Comparison of ENCODE assay signal across 18 cellular contexts in the genomic region with DNA sequence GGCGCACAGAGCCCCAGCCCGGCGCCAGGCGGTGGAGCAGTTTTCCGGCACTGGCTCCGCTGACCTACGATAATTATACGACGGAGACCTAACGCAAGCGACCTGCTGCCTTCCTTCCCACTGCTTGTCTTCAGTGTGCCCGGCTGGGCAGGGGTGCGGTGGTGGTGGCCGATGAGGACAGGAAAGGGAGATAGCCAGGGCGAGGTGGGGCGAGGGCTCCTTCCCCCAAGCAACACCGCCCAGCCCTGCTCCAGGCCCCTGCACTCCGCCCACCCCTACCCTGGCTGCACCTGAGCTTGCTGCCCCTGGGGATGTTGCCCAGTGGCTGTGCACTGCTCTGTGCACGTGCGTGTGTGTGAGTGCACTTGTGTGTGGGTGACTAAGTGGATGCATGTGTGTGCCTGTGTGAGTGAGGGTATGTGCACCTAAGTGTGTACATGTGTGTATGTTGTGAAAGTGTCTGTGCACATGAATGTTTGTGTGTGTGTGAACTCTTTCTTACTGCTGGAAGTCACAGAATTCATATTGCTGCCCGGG.
"Had no signal": no experiment of that assay in that cellular context is flagged by ENCODE, and none has a peak within 500 bp of the region (broad histone marks: within the 10 kb centered on the region; RNA-seq: fewer than 3 reads in every experiment).

No MANE protein-coding gene starts in this region.

- H3K27me3 ChIP-seq: esophagus muscularis mucosa, gastroesophageal sphincter, heart left ventricle, thyroid gland had no signal

- ATAC-seq: activated CD4-positive, CD25-positive, alpha-beta regulatory T cell treated with anti-CD3 and anti-CD28 coated beads, Interleukin-2, amount 50 U/mL, for 24 hours; gastroesophageal sphincter; stimulated activated naive B cell treated with anti-CD40 and anti-IgM and Interleukin-4, amounts not matched to agents 10 μg/mL and 1 μg/mL and 100 μg/mL, for 72 hours had no signal

- DNase-seq: activated CD4-positive, alpha-beta T cell treated with anti-CD3 and anti-CD28 coated beads, Interleukin-2, amount 50 U/mL, for 1 hour; activated naive CD4-positive, alpha-beta T cell; activated naive CD8-positive, alpha-beta T cell treated with anti-CD3 and anti-CD28 coated beads, Interleukin-2, amount 10 ng/mL, durations not matched to agents 7 days and 5 days; activated T-cell treated with anti-CD3 and anti-CD28 coated beads for 4 hours; central memory CD4-positive, alpha-beta T cell; effector CD4-positive, alpha-beta T cell; kidney glomerular epithelial cell; nucleus accumbens; stimulated activated CD4-positive, alpha-beta T cell treated with anti-CD3 and anti-CD28 coated beads, Interleukin-4, amount 100 ng/mL, for 4 hours; stimulated activated naive B cell treated with anti-CD40 and anti-IgM and Interleukin-4, amounts not matched to agents 10 μg/mL and 1 μg/mL and 100 μg/mL, for 72 hours; thyroid gland had no signal

- H3K27ac ChIP-seq: esophagus muscularis mucosa, gastroesophageal sphincter, heart left ventricle, thyroid gland had no signal

- H3K9me3 ChIP-seq: esophagus muscularis mucosa, gastroesophageal sphincter, heart left ventricle, thyroid gland had no signal

- H3K9me3 Mint-ChIP-seq: activated naive CD8-positive, alpha-beta T cell treated with anti-CD3 and anti-CD28 coated beads, Interleukin-2, amount 10 ng/mL, durations not matched to agents 7 days and 5 days; natural killer cell treated with Interleukin-12 subunit alpha and Interleukin-12 subunit beta and Interleukin-15 and Interleukin-18, amount 100 ng/mL, for 72 hours; T-helper 1 cell treated with Interleukin-12 subunit alpha and Interleukin-12 subunit beta and Interleukin-4 antibody, amounts not matched to agents 30 μg/mL and 1 μg/mL, for 36 hours had no signal

- H3K4me3 Mint-ChIP-seq: activated naive CD8-positive, alpha-beta T cell treated with anti-CD3 and anti-CD28 coated beads, Interleukin-2, amount 10 ng/mL, durations not matched to agents 7 days and 5 days; brain; natural killer cell treated with Interleukin-12 subunit alpha and Interleukin-12 subunit beta and Interleukin-15 and Interleukin-18, amount 100 ng/mL, for 72 hours; stimulated activated naive B cell treated with anti-CD40 and anti-IgM and Interleukin-4, amounts not matched to agents 10 μg/mL and 1 μg/mL and 100 μg/mL, for 72 hours; T-helper 1 cell treated with Interleukin-12 subunit alpha and Interleukin-12 subunit beta and Interleukin-4 antibody, amounts not matched to agents 30 μg/mL and 1 μg/mL, for 36 hours had no signal

- H3K27me3 Mint-ChIP-seq: activated naive CD8-positive, alpha-beta T cell treated with anti-CD3 and anti-CD28 coated beads, Interleukin-2, amount 10 ng/mL, durations not matched to agents 7 days and 5 days; brain; natural killer cell treated with Interleukin-12 subunit alpha and Interleukin-12 subunit beta and Interleukin-15 and Interleukin-18, amount 100 ng/mL, for 72 hours; stimulated activated naive B cell treated with anti-CD40 and anti-IgM and Interleukin-4, amounts not matched to agents 10 μg/mL and 1 μg/mL and 100 μg/mL, for 72 hours had no signal

- H3K4me3 ChIP-seq: esophagus muscularis mucosa, gastroesophageal sphincter, heart left ventricle, thyroid gland had no signal

- H3K4me1 ChIP-seq: gastroesophageal sphincter, thyroid gland had no signal

- H3K27ac Mint-ChIP-seq: activated naive CD8-positive, alpha-beta T cell treated with anti-CD3 and anti-CD28 coated beads, Interleukin-2, amount 10 ng/mL, durations not matched to agents 7 days and 5 days; brain; natural killer cell treated with Interleukin-12 subunit alpha and Interleukin-12 subunit beta and Interleukin-15 and Interleukin-18, amount 100 ng/mL, for 72 hours; T-helper 1 cell treated with Interleukin-12 subunit alpha and Interleukin-12 subunit beta and Interleukin-4 antibody, amounts not matched to agents 30 μg/mL and 1 μg/mL, for 36 hours had no signal
